In the genomic region with DNA sequence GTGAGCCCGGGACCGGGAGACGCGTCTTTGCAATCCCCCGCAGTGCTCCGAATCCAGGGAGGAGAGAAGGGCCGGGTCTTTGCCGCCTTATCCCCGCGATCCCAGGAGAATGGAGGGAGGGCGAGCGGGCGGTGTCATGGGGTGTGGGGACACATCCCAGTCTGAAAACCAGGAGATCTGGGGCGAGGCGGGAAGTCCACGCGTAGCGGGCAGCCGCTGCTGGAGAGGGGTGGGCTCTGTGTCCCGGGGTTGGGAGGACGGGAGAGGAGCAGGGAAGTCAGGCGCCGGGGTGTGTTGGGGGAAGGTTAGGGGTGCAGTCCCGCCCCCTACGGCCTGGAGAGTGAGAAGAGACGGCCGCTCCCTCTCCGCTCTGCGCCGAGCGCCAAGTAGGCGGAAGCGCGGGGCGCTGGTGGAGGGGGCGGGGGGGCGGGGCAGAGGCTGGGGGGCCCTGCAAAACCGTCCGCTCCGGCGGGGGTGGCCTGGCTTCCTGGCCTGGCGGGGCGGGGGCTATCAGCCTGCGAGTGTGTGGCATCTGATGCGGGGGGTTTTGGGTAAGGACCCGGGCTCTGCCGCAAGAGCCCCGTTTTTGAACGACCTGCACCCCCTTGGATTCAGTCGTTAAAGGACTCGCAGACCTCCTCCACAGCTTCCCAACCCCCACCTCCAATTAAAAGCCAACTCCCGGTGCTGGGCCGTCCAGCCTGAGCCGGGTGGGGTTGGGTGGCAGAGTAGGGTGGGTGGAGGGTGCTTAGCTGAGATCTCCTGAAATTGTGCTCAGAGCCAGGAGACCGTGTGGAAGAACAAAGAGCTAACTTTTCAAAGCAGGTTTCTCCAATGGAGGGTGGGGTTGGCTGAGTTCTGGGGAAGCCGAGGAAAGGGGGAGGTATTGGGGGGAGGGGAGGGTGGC, we compare ENCODE assay signal across 1 cellular context.
TF ChIP-seq lines count a peak whose summit lies in the region.

No MANE protein-coding gene starts in this region.

TF ChIP-seq in HepG2, 621 proteins besides CTCF, POLR2A, EP300 and RAD21 (continued from another document):
- 0 out of 2 replicates have a peak, but pooled peaks have one; percentile 16 for TF ChIP-seq GABPA (IDR thresholded peaks at IDR 0.05; ENCODE audit: low read depth, low read length)
- TF ChIP-seq GABPA (CRISPR knock-in tag; IDR thresholded peaks at IDR 0.05; ENCODE audit: low read depth), result no peak; the same call in 1 of the 2 replicates
- TF ChIP-seq NRL (CRISPR knock-in tag; IDR thresholded peaks at IDR 0.05; ENCODE audit: borderline replicate concordance), result peak; percentile 39
- TF ChIP-seq NR2C2 (CRISPR knock-in tag; IDR thresholded peaks at IDR 0.05; ENCODE audit: borderline replicate concordance), result 0 out of 2 replicates have a peak, but pooled peaks have one; percentile 30
- peak; percentile 46; the same call in 1 of the 2 replicates for TF ChIP-seq ZNF615 (CRISPR knock-in tag; IDR thresholded peaks at IDR 0.05; ENCODE audit: borderline replicate concordance)
- peak; percentile 20 for TF ChIP-seq ATF7-NPFF (CRISPR knock-in tag; IDR thresholded peaks at IDR 0.05; ENCODE audit: low read depth)
- TF ChIP-seq ZNF766 (CRISPR knock-in tag; IDR thresholded peaks at IDR 0.05; ENCODE audit: borderline replicate concordance), result 0 out of 2 replicates have a peak, but pooled peaks have one; percentile 10
- TF ChIP-seq MTA1 (CRISPR knock-in tag; IDR thresholded peaks at IDR 0.05; ENCODE audit: borderline replicate concordance), result no peak
- TF ChIP-seq, protein P1, sequence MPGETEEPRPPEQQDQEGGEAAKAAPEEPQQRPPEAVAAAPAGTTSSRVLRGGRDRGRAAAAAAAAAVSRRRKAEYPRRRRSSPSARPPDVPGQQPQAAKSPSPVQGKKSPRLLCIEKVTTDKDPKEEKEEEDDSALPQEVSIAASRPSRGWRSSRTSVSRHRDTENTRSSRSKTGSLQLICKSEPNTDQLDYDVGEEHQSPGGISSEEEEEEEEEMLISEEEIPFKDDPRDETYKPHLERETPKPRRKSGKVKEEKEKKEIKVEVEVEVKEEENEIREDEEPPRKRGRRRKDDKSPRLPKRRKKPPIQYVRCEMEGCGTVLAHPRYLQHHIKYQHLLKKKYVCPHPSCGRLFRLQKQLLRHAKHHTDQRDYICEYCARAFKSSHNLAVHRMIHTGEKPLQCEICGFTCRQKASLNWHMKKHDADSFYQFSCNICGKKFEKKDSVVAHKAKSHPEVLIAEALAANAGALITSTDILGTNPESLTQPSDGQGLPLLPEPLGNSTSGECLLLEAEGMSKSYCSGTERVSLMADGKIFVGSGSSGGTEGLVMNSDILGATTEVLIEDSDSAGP (CRISPR knock-in tag; IDR thresholded peaks at IDR 0.05; ENCODE audit: borderline replicate concordance), result peak; percentile 41; the same call in 1 of the 2 replicates
- no peak for TF ChIP-seq PITX1 (CRISPR knock-in tag; IDR thresholded peaks at IDR 0.05)
- TF ChIP-seq, protein P2, sequence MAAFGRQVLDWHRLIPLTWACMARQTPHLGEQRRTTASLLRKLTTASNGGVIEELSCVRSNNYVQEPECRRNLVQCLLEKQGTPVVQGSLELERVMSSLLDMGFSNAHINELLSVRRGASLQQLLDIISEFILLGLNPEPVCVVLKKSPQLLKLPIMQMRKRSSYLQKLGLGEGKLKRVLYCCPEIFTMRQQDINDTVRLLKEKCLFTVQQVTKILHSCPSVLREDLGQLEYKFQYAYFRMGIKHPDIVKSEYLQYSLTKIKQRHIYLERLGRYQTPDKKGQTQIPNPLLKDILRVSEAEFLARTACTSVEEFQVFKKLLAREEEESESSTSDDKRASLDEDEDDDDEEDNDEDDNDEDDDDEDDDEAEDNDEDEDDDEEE (CRISPR knock-in tag; IDR thresholded peaks at IDR 0.05), result peak; percentile 93; the same call in 1 of the 2 replicates
- TF ChIP-seq SMC3 (IDR thresholded peaks at IDR 0.05; ENCODE audit: low read length), result no peak
- TF ChIP-seq ZBTB14 (CRISPR knock-in tag; IDR thresholded peaks at IDR 0.05), result no peak
- 0 out of 2 replicates have a peak, but pooled peaks have one; percentile 3 for TF ChIP-seq SRY (CRISPR knock-in tag; IDR thresholded peaks at IDR 0.05)
- TF ChIP-seq ETV5 (CRISPR knock-in tag; IDR thresholded peaks at IDR 0.05; ENCODE audit: borderline replicate concordance), result peak; percentile 10; the same call in 1 of the 2 replicates
- TF ChIP-seq DPF2 (CRISPR knock-in tag; IDR thresholded peaks at IDR 0.05; ENCODE audit: borderline replicate concordance, low read depth), result no peak
- TF ChIP-seq HNF1B (CRISPR knock-in tag; IDR thresholded peaks at IDR 0.05), result peak; percentile 50; the same call in 1 of the 2 replicates
- TF ChIP-seq ELK4 (CRISPR knock-in tag; IDR thresholded peaks at IDR 0.05; ENCODE audit: borderline replicate concordance), result no peak
- peak; percentile 21; the same call in 1 of the 2 replicates for TF ChIP-seq TARDBP (CRISPR knock-in tag; IDR thresholded peaks at IDR 0.05)
- 0 out of 2 replicates have a peak, but pooled peaks have one; percentile 33 for TF ChIP-seq ZNF430 (CRISPR knock-in tag; IDR thresholded peaks at IDR 0.05)
- 0 out of 2 replicates have a peak, but pooled peaks have one; percentile 77 for TF ChIP-seq NFATC3 (CRISPR knock-in tag; IDR thresholded peaks at IDR 0.05)
- 0 out of 2 replicates have a peak, but pooled peaks have one; percentile 67 for TF ChIP-seq ZFP1 (CRISPR knock-in tag; IDR thresholded peaks at IDR 0.05)
- TF ChIP-seq ZIK1 (CRISPR knock-in tag; IDR thresholded peaks at IDR 0.05; ENCODE audit: borderline replicate concordance, low read depth), result no peak
